ENCODE assay signal across 10 cellular contexts in genomic region chr10:14560794-14561765, GRCh38.
DNase-seq lines count a peak whose midpoint lies in the region; ATAC-seq and TF ChIP-seq lines count a peak whose summit lies in the region.
"Had no signal": no experiment of that assay in that cellular context is flagged by ENCODE, and none has a peak within 500 bp of the region (broad histone marks: within the 10 kb centered on the region; RNA-seq: fewer than 3 reads in every experiment).

No MANE protein-coding gene starts in this region.

- peak; percentile 84 for DNase-seq in Ammon's horn (ENCODE audit: low spot score)
- no peak for DNase-seq in IMR-90
- DNase-seq in lower lobe of right lung = no peak
- no peak for DNase-seq in NCI-H2081 treated with DMSO at 0.1 percent for 48 hours (lab: John Stamatoyannopoulos, UW)
- DNase-seq in HuH-7.5 (ENCODE audit: low spot score) = no peak
- DNase-seq in SK-N-DZ (ENCODE audit: low spot score) = no peak
- DNase-seq in epidermal melanocyte (ENCODE audit: insufficient read length, low spot score) = no peak
- DNase-seq: NCI-H82, WERI-Rb-1 had no signal

- no peak overlapping the region for H2AFZ ChIP-seq in IMR-90 (replicated peaks; ENCODE audit: low read length, poor library complexity)

- peaks cover 83% of the 10 kb centered on the region for H4K20me1 ChIP-seq in IMR-90 (ENCODE audit: insufficient read depth, low read length)

- no peak for TF ChIP-seq CTCF in IMR-90 (conservative IDR thresholded peaks at IDR 0.05; ENCODE audit: low read depth, low read length)
- no peak for TF ChIP-seq CTCF in lower lobe of right lung (IDR thresholded peaks at IDR 0.05)

- no TSS peak for BruUV-seq in IMR-90 (replicated peaks; lab: Mats Ljungman, UMichigan)

- H3K27me3 ChIP-seq in IMR-90 (ENCODE audit: control insufficient read depth, insufficient read depth, low read length) = no peaks in the 10 kb centered on the region
- no peaks in the 10 kb centered on the region for H3K27me3 ChIP-seq in lower lobe of right lung (ENCODE audit: low read depth)

- H2AK5ac ChIP-seq in IMR-90 (ENCODE audit: low read depth, low read length) = 0 out of 2 replicates have a peak overlapping the region, but pooled peaks have one; percentile 36

- WGBS in IMR-90 (ENCODE audit: extremely low coverage in 2 of 2, insufficient read length in 1 of 2), 2 experiments = 95% methylated on average over 4 of the region's 15 CpGs; no CpG with 5 or more reads in 1 of the 2 experiments

- in situ Hi-C loops in IMR-90 (cut with MboI; ENCODE audit: low sequenced_read_pairs) = no loop called here

- H3K27ac ChIP-seq in IMR-90 (ENCODE audit: insufficient read depth, low read length) (no peak overlapping the region), lower lobe of right lung (peak overlapping the region; percentile 28)
- H3K27ac ChIP-seq: WERI-Rb-1 had no signal

- H3K4me3 ChIP-seq in IMR-90 (ENCODE audit: insufficient read depth, low read depth, low read length) = no peak overlapping the region
- H3K4me3 ChIP-seq in lower lobe of right lung = no peak overlapping the region

- H3K4me1 ChIP-seq in IMR-90 (ENCODE audit: control insufficient read depth, insufficient read depth, low read length) (peaks cover 28% of the 10 kb centered on the region), lower lobe of right lung (peaks cover 66% of the 10 kb centered on the region)

- H2BK15ac ChIP-seq in IMR-90 (ENCODE audit: low read depth, low read length) = no peak overlapping the region

- H3K36me3 Mint-ChIP-seq in activated T-helper 17 cell treated with anti-CD3 and anti-CD28 coated beads, Interleukin-2, amount 50 U/mL, for 72 hours (ENCODE audit: low read depth) = peaks cover 87% of the 10 kb centered on the region

- no peaks in the 10 kb centered on the region for H3K9me3 Mint-ChIP-seq in activated T-helper 17 cell treated with anti-CD3 and anti-CD28 coated beads, Interleukin-2, amount 50 U/mL, for 72 hours

- dilution Hi-C loops in IMR-90 (cut with HindIII; ENCODE audit: low sequenced_read_pairs, unreplicated experiment) = no loop called here

- H3K79me1 ChIP-seq in IMR-90 (ENCODE audit: low read depth in 1 of 2, low read length in 2 of 2) = peaks cover 33 to 83% of the 10 kb centered on the region in 2 experiments

- H3K23ac ChIP-seq in IMR-90 (ENCODE audit: low read depth, low read length) = 0 out of 2 replicates have a peak overlapping the region, but pooled peaks have one; percentile 7

- H3K36me3 ChIP-seq in IMR-90 (ENCODE audit: control insufficient read depth, insufficient read depth, low read length) (peaks cover 6% of the 10 kb centered on the region), lower lobe of right lung (peaks cover 5% of the 10 kb centered on the region)
- H3K36me3 ChIP-seq: WERI-Rb-1 had no signal

- H3K4me1 Mint-ChIP-seq in activated T-helper 17 cell treated with anti-CD3 and anti-CD28 coated beads, Interleukin-2, amount 50 U/mL, for 72 hours = peaks cover 72% of the 10 kb centered on the region

- CTCF ChIA-PET in IMR-90 (lab: Yijun Ruan, JAX) = no interaction called here

- H3K4me2 ChIP-seq in IMR-90 (ENCODE audit: low read depth, low read length) = no peak overlapping the region

- intact Hi-C loops in IMR-90 (cut with micrococcal nuclease) = no loop called here
- intact Hi-C loops in lower lobe of right lung (cut with DNase I) = no loop called here

- H3K18ac ChIP-seq in IMR-90 (ENCODE audit: low read depth, low read length) = no peak overlapping the region

- ATAC-seq in IMR-90 (ENCODE audit: low read depth) (no peak), lower lobe of right lung (peak in 1 of 2 donors; percentile 7)
- no peak for ATAC-seq in activated T-helper 17 cell treated with anti-CD3 and anti-CD28 coated beads, Interleukin-2, amount 50 U/mL, for 72 hours (replicated peaks)

- no peak overlapping the region for H3K56ac ChIP-seq in IMR-90 (ENCODE audit: extremely low read depth, insufficient read depth, low read length)

- no peak for TF ChIP-seq RAD21 in IMR-90 (IDR thresholded peaks at IDR 0.05; ENCODE audit: low read length)

- no peak overlapping the region for H4K5ac ChIP-seq in IMR-90 (ENCODE audit: low read depth, low read length)

- H2BK120ac ChIP-seq in IMR-90 (ENCODE audit: low read depth, low read length) = no peak overlapping the region

- no peak overlapping the region for H2AK9ac ChIP-seq in IMR-90 (replicated peaks; ENCODE audit: low read depth, low read length, poor library complexity)

- no peak overlapping the region for H2BK20ac ChIP-seq in IMR-90 (ENCODE audit: low read depth, low read length)

- peaks cover 36% of the 10 kb centered on the region for H3K9me1 ChIP-seq in IMR-90 (ENCODE audit: insufficient read depth, low read length)

- H3K4me3 Mint-ChIP-seq in activated T-helper 17 cell treated with anti-CD3 and anti-CD28 coated beads, Interleukin-2, amount 50 U/mL, for 72 hours = peak overlapping the region; percentile 82

- no peak overlapping the region for H4K91ac ChIP-seq in IMR-90 (ENCODE audit: insufficient read depth, low read depth, low read length)

- H3K9ac ChIP-seq in IMR-90 (ENCODE audit: low read depth, low read length) = no peak overlapping the region

- peak overlapping the region; percentile 94 for H3K27ac Mint-ChIP-seq in activated T-helper 17 cell treated with anti-CD3 and anti-CD28 coated beads, Interleukin-2, amount 50 U/mL, for 72 hours

- H3K27me3 Mint-ChIP-seq in activated T-helper 17 cell treated with anti-CD3 and anti-CD28 coated beads, Interleukin-2, amount 50 U/mL, for 72 hours = no peaks in the 10 kb centered on the region

- POLR2A ChIA-PET in IMR-90 (lab: Charles Lee; ENCODE audit: unreplicated experiment) = no interaction called here

- no peak for TF ChIP-seq POLR2A in IMR-90 (IDR thresholded peaks at IDR 0.05; ENCODE audit: low read depth, low read length)

- H3K4ac ChIP-seq in IMR-90 (ENCODE audit: low read depth, low read length) = no peak overlapping the region

- no peak overlapping the region for H2BK5ac ChIP-seq in IMR-90 (ENCODE audit: low read depth, low read length, poor library complexity, severe bottlenecking)

- H3K9me3 ChIP-seq in IMR-90 (ENCODE audit: control insufficient read depth, insufficient read depth, low read length) (no peaks in the 10 kb centered on the region), lower lobe of right lung (no peaks in the 10 kb centered on the region)

- no peak overlapping the region for H3K14ac ChIP-seq in IMR-90 (replicated peaks; ENCODE audit: low read depth, low read length)

- no peak overlapping the region for H4K8ac ChIP-seq in IMR-90 (ENCODE audit: low read depth in 2 of 2, low read length in 2 of 2)

TF ChIP-seq in IMR-90, 13 proteins besides CTCF, POLR2A, EP300 and RAD21:
- TF ChIP-seq, protein P1, sequence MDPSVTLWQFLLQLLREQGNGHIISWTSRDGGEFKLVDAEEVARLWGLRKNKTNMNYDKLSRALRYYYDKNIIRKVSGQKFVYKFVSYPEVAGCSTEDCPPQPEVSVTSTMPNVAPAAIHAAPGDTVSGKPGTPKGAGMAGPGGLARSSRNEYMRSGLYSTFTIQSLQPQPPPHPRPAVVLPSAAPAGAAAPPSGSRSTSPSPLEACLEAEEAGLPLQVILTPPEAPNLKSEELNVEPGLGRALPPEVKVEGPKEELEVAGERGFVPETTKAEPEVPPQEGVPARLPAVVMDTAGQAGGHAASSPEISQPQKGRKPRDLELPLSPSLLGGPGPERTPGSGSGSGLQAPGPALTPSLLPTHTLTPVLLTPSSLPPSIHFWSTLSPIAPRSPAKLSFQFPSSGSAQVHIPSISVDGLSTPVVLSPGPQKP (IDR thresholded peaks at IDR 0.05; ENCODE audit: borderline replicate concordance, low read depth, low read length) = no peak
- TF ChIP-seq RCOR1 (IDR thresholded peaks at IDR 0.05; ENCODE audit: insufficient replicate concordance, low read length) (no peak), BHLHE40 (IDR thresholded peaks at IDR 0.05; ENCODE audit: low read depth, low read length) (no peak), CHD1 (IDR thresholded peaks at IDR 0.05; ENCODE audit: low read depth, low read length) (no peak), USF2 (IDR thresholded peaks at IDR 0.05; ENCODE audit: low read depth, low read length) (no peak), MAFK (IDR thresholded peaks at IDR 0.05; ENCODE audit: low read depth, low read length) (no peak), NFE2L2 (IDR thresholded peaks at IDR 0.05; ENCODE audit: low read depth, low read length) (no peak), SMC3 (IDR thresholded peaks at IDR 0.05; ENCODE audit: low read depth, low read length) (no peak), FOS (IDR thresholded peaks at IDR 0.05; ENCODE audit: low read depth, low read length) (no peak), MAZ (IDR thresholded peaks at IDR 0.05; ENCODE audit: borderline replicate concordance, low read depth, low read length) (no peak), RFX5 (IDR thresholded peaks at IDR 0.05; ENCODE audit: low read depth, low read length) (no peak), MXI1 (IDR thresholded peaks at IDR 0.05; ENCODE audit: borderline replicate concordance, low read depth, low read length) (no peak), CEBPB (IDR thresholded peaks at IDR 0.05; ENCODE audit: low read depth, low read length) (no peak)
